In the genomic region with DNA sequence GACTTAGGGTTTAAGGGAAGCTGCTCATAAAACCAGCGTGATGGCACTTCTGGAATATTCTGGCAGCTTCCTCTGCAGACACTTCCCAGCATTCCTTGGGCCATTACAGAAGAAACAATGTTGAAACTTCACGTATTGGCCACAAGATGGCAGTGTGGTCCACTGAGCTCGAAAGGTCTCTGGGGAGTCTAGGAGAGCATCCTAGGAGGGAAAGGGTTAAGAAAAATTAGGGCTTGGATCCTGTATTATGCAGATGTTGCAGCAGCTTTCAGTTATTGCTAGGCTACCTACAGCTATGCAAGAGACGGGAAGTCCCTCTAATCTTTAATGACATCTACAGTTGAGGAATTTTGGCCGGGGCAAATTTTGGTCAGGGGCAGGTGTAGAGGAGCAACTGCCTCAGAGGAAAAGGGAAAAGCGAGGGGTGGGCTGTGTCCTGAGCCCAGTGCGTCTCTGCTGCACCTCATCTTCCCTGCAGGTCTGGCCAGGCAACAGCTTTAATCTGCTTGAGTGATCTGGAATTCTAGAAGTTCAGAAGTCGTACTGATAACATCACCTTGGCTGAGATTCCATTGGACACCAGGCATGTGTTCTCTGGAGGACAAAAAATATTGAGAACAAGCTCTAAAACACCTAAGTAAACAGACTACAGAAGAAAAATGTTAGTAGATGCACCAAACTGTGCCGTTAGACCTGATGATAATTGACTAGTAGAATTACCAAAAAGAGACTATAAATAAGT, we compare ENCODE assay signal across 8 cellular contexts.
DNase-seq lines count a peak whose midpoint lies in the region; ATAC-seq and TF ChIP-seq lines count a peak whose summit lies in the region.

No MANE protein-coding gene starts in this region.

- no peaks in the 10 kb centered on the region for H3K9me2 ChIP-seq in neural cell (ENCODE audit: insufficient read depth, low read length)

- no peaks in the 10 kb centered on the region for H3K9me3 ChIP-seq in neural cell (ENCODE audit: low read length)

- H2AFZ ChIP-seq in neural cell (ENCODE audit: low read depth, low read length): no peak overlapping the region

- no peak overlapping the region for H3K4me2 ChIP-seq in neural cell (ENCODE audit: low read length)

- TF ChIP-seq CTCF in RWPE1 (conservative IDR thresholded peaks at IDR 0.05; ENCODE audit: low read depth) (peak; percentile 68), neural cell (IDR thresholded peaks at IDR 0.05; ENCODE audit: poor library complexity, severe bottlenecking) (no peak)

- H3K9ac ChIP-seq in neural cell (ENCODE audit: low read length): no peak overlapping the region

- DNase-seq in SKM-1 treated with dmso at 0.1 percent for 144 hours (lab: John Stamatoyannopoulos, UW; ENCODE audit: unreplicated experiment): peak; percentile 36
- no peak for DNase-seq in SKM-1 (lab: John Stamatoyannopoulos, UW; ENCODE audit: unreplicated experiment)
- DNase-seq in RWPE1 (ENCODE audit: low spot score): peak; percentile 15
- DNase-seq in cerebellum (ENCODE audit: low spot score): no peak

- ATAC-seq in GM19467 (IDR thresholded peaks at IDR 0.05; ENCODE audit: unreplicated experiment) (peak; percentile 78), HG03439 (IDR thresholded peaks at IDR 0.05; ENCODE audit: unreplicated experiment) (peak; percentile 79), esophagus mucosa (peak; percentile 69)

- no peaks in the 10 kb centered on the region for H3K27me3 ChIP-seq in neural cell (ENCODE audit: insufficient read depth, low read depth, low read length)

- no peaks in the 10 kb centered on the region for H3F3A ChIP-seq in neural cell (ENCODE audit: insufficient read depth, low read length, poor library complexity, severe bottlenecking)

- no peak for TF ChIP-seq EP300 in neural cell (conservative IDR thresholded peaks at IDR 0.05; ENCODE audit: poor library complexity, severe bottlenecking)

- no peak overlapping the region for H3K27ac ChIP-seq in RWPE1
- no peak overlapping the region for H3K27ac ChIP-seq in neural cell (ENCODE audit: low read length)

- no peaks in the 10 kb centered on the region for H3K79me2 ChIP-seq in neural cell (replicated peaks; ENCODE audit: insufficient read depth, low read length)

- POLR2A ChIA-PET in RWPE1 (lab: Yijun Ruan, JAX; ENCODE audit: low non-redundant PET): no interaction called here

- no peak overlapping the region for H3K4me3 ChIP-seq in neural cell (ENCODE audit: low read length)

- CTCF ChIA-PET in RWPE1 (lab: Yijun Ruan, JAX): interaction anchor here (0.5 to 1.4 kb wide), 6 partner anchors 16 to 154 kb away, joined by 3 to 5 read pairs (median 4); no protein-coding TSS in a partner anchor

- no peaks in the 10 kb centered on the region for H3K36me3 ChIP-seq in neural cell (ENCODE audit: insufficient read depth, low read length)

- H4K20me1 ChIP-seq in neural cell (ENCODE audit: insufficient read depth): no peaks in the 10 kb centered on the region

- peak; percentile 12 for TF ChIP-seq RAD21 in neural cell (conservative IDR thresholded peaks at IDR 0.05)

TF ChIP-seq in neural cell, 6 proteins besides CTCF, POLR2A, EP300 and RAD21:
- TF ChIP-seq SMC3 (conservative IDR thresholded peaks at IDR 0.05; ENCODE audit: poor library complexity) (no peak), TAF1 (IDR thresholded peaks at IDR 0.05; ENCODE audit: low read depth) (no peak), EZH2 (IDR thresholded peaks at IDR 0.05; ENCODE audit: borderline replicate concordance, insufficient read depth, low read length, poor library complexity, severe bottlenecking) (no peak), MXI1 (conservative IDR thresholded peaks at IDR 0.05; ENCODE audit: poor library complexity, severe bottlenecking) (no peak), POLR2AphosphoS5 (IDR thresholded peaks at IDR 0.05) (no peak)
- TF ChIP-seq, protein P1, sequence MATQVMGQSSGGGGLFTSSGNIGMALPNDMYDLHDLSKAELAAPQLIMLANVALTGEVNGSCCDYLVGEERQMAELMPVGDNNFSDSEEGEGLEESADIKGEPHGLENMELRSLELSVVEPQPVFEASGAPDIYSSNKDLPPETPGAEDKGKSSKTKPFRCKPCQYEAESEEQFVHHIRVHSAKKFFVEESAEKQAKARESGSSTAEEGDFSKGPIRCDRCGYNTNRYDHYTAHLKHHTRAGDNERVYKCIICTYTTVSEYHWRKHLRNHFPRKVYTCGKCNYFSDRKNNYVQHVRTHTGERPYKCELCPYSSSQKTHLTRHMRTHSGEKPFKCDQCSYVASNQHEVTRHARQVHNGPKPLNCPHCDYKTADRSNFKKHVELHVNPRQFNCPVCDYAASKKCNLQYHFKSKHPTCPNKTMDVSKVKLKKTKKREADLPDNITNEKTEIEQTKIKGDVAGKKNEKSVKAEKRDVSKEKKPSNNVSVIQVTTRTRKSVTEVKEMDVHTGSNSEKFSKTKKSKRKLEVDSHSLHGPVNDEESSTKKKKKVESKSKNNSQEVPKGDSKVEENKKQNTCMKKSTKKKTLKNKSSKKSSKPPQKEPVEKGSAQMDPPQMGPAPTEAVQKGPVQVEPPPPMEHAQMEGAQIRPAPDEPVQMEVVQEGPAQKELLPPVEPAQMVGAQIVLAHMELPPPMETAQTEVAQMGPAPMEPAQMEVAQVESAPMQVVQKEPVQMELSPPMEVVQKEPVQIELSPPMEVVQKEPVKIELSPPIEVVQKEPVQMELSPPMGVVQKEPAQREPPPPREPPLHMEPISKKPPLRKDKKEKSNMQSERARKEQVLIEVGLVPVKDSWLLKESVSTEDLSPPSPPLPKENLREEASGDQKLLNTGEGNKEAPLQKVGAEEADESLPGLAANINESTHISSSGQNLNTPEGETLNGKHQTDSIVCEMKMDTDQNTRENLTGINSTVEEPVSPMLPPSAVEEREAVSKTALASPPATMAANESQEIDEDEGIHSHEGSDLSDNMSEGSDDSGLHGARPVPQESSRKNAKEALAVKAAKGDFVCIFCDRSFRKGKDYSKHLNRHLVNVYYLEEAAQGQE (IDR thresholded peaks at IDR 0.05; ENCODE audit: borderline replicate concordance): no peak

Comparison
In these comparisons a context has a peak if more than half of its experiments do, and no peak if none do; other contexts are left out.
1. DNase-seq: peak in SKM-1 treated with dmso at 0.1 percent for 144 hours (single experiment) and RWPE1 (single experiment); none in SKM-1 (single experiment) and cerebellum (single experiment).
2. Peak in every context shown above with its lines, with median percentiles within 50 percentile points of each other: ATAC-seq.